ENCODE assay signal across 17 cellular contexts in the genomic region with DNA sequence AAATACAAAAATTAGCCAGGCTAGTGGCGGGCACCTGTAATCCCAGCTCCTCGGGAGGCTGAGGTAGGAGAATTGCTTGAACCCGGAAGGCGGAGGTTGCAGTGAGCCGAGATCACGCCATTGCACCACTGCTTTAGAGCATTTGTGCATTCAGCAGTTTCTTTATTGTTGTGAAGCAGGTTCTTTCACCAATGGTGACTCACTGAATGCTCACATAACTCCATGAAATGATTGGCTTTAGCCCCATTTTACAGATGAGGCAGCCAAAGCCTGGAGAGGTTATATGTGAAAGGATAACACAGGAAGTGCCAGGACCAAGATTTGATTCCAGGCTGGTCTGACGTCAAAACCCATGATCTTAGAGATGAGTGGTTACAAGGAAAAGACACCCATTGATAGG.
DNase-seq lines count a peak whose midpoint lies in the region; ATAC-seq and TF ChIP-seq lines count a peak whose summit lies in the region.
"Had no signal": no experiment of that assay in that cellular context is flagged by ENCODE, and none has a peak within 500 bp of the region (broad histone marks: within the 10 kb centered on the region; RNA-seq: fewer than 3 reads in every experiment).

No MANE protein-coding gene starts in this region.

- H3K9me3 ChIP-seq in left ventricle myocardium inferior (replicated peaks) (no peaks in the 10 kb centered on the region), right cardiac atrium (ENCODE audit: control insufficient read depth, low read length) (no peaks in the 10 kb centered on the region)
- H3K9me3 ChIP-seq: BLaER1, Caco-2 had no signal

- H3K4me1 ChIP-seq in left ventricle myocardium inferior (peaks cover 54% of the 10 kb centered on the region), right cardiac atrium (ENCODE audit: control insufficient read depth, insufficient read depth, low read length) (peaks cover 33% of the 10 kb centered on the region)
- H3K4me1 ChIP-seq: BLaER1, Caco-2 had no signal

- intact Hi-C loops in left ventricle myocardium inferior (cut with micrococcal nuclease) (no loop called here), right cardiac atrium (cut with DNase I) (no loop called here)

- DNase-seq in left ventricle myocardium inferior = no peak
- no peak for DNase-seq in right cardiac atrium
- DNase-seq in fibroblast of mammary gland (ENCODE audit: low read depth) = peak; percentile 43
- DNase-seq: 8988T; AML-193; Caco-2; CD8-positive, alpha-beta memory T cell; DND-41; GDM1; GM23248 had no signal

- no peak overlapping the region for H3K27ac Mint-ChIP-seq in activated T-helper 17 cell treated with anti-CD3 and anti-CD28 coated beads, Interleukin-2, amount 50 U/mL, for 72 hours

- WGBS in right cardiac atrium = 89% methylated on average over 7 of the region's 7 CpGs

- no peaks in the 10 kb centered on the region for H3K27me3 Mint-ChIP-seq in activated T-helper 17 cell treated with anti-CD3 and anti-CD28 coated beads, Interleukin-2, amount 50 U/mL, for 72 hours

- H3K36me3 Mint-ChIP-seq in activated T-helper 17 cell treated with anti-CD3 and anti-CD28 coated beads, Interleukin-2, amount 50 U/mL, for 72 hours (ENCODE audit: low read depth) = no peaks in the 10 kb centered on the region

- H3K27me3 ChIP-seq in left ventricle myocardium inferior (ENCODE audit: low read depth) (no peaks in the 10 kb centered on the region), right cardiac atrium (ENCODE audit: control insufficient read depth, insufficient read depth) (no peaks in the 10 kb centered on the region)
- H3K27me3 ChIP-seq: BLaER1 had no signal

- ATAC-seq in right cardiac atrium (no peak), GM21529 (IDR thresholded peaks at IDR 0.05; ENCODE audit: unreplicated experiment) (no peak), GM18861 (IDR thresholded peaks at IDR 0.05; ENCODE audit: unreplicated experiment) (no peak), GM21360 (IDR thresholded peaks at IDR 0.05; ENCODE audit: unreplicated experiment) (no peak), HG03565 (IDR thresholded peaks at IDR 0.05; ENCODE audit: unreplicated experiment) (no peak)
- ATAC-seq in activated T-helper 17 cell treated with anti-CD3 and anti-CD28 coated beads, Interleukin-2, amount 50 U/mL, for 72 hours (replicated peaks) = peak; percentile 39
- ATAC-seq: HCT116 had no signal

- TF ChIP-seq CTCF in left ventricle myocardium inferior (IDR thresholded peaks at IDR 0.05; ENCODE audit: borderline replicate concordance) (no peak), fibroblast of mammary gland (conservative IDR thresholded peaks at IDR 0.05; ENCODE audit: control insufficient read depth, insufficient read depth, low read depth, low read length) (no peak)

- H3K4me3 ChIP-seq in left ventricle myocardium inferior = no peak overlapping the region
- H3K4me3 ChIP-seq in right cardiac atrium (ENCODE audit: low read length) = no peak overlapping the region
- no peak overlapping the region for H3K4me3 ChIP-seq in fibroblast of mammary gland (ENCODE audit: control insufficient read depth, low read depth, low read length)
- H3K4me3 ChIP-seq: BLaER1, GM23248 had no signal

- H3K36me3 ChIP-seq in left ventricle myocardium inferior = no peaks in the 10 kb centered on the region
- H3K36me3 ChIP-seq: BLaER1 had no signal

- H3K27ac ChIP-seq in left ventricle myocardium inferior (replicated peaks) (peak overlapping the region; percentile 18), right cardiac atrium (ENCODE audit: low read length) (no peak overlapping the region)
- H3K27ac ChIP-seq: BLaER1, GM23248 had no signal

- no peaks in the 10 kb centered on the region for H3K9me3 Mint-ChIP-seq in activated T-helper 17 cell treated with anti-CD3 and anti-CD28 coated beads, Interleukin-2, amount 50 U/mL, for 72 hours
- H3K9me3 Mint-ChIP-seq: CD8-positive, alpha-beta memory T cell had no signal

- peaks cover 27% of the 10 kb centered on the region for H3K4me1 Mint-ChIP-seq in activated T-helper 17 cell treated with anti-CD3 and anti-CD28 coated beads, Interleukin-2, amount 50 U/mL, for 72 hours

- no peak overlapping the region for H3K4me3 Mint-ChIP-seq in activated T-helper 17 cell treated with anti-CD3 and anti-CD28 coated beads, Interleukin-2, amount 50 U/mL, for 72 hours
- H3K4me3 Mint-ChIP-seq: CD8-positive, alpha-beta memory T cell had no signal
